In genomic region chr5:44875661-44876250, GRCh38 we compare ENCODE assay signal across 8 cellular contexts.
DNase-seq lines count a peak whose midpoint lies in the region; ATAC-seq and FAIRE-seq lines count a peak whose summit lies in the region.

No MANE protein-coding gene starts in this region.

- intact Hi-C loops in posterior cingulate gyrus (cut with DNase I), result no loop called here

- peak; percentile 99 for ATAC-seq in GM18909 (IDR thresholded peaks at IDR 0.05; ENCODE audit: poor library complexity, unreplicated experiment)
- peak; percentile 100 for ATAC-seq in HG03060 (IDR thresholded peaks at IDR 0.05; ENCODE audit: low read depth, unreplicated experiment)

- FAIRE-seq in RCC 7860 (lab: Jason Lieb, UNC), result peak; percentile 96

- H3K27ac ChIP-seq in epithelial cell of prostate, result peak overlapping the region; percentile 89

- DNase-seq in AG08396 (ENCODE audit: low spot score), result peak; percentile 54
- DNase-seq in RCC 7860 (ENCODE audit: low spot score), result peak; percentile 94
- DNase-seq in epithelial cell of prostate (ENCODE audit: low read depth, low spot score), result peak; percentile 97
- DNase-seq in superior temporal gyrus (ENCODE audit: extremely low spot score), result peak; percentile 64
- no peak for DNase-seq in NCI-H526 (lab: John Stamatoyannopoulos, UW)
- no peak for DNase-seq in posterior cingulate gyrus

Comparison
In these comparisons a context has a peak if more than half of its experiments do, and no peak if none do; other contexts are left out.
1. DNase-seq: peak in AG08396 (single experiment), RCC 7860 (single experiment), epithelial cell of prostate (single experiment) and superior temporal gyrus (single experiment); none in NCI-H526 (0 of 2) and posterior cingulate gyrus (0 of 10).